8 cellular contexts compared by ENCODE assay signal in the genomic region with DNA sequence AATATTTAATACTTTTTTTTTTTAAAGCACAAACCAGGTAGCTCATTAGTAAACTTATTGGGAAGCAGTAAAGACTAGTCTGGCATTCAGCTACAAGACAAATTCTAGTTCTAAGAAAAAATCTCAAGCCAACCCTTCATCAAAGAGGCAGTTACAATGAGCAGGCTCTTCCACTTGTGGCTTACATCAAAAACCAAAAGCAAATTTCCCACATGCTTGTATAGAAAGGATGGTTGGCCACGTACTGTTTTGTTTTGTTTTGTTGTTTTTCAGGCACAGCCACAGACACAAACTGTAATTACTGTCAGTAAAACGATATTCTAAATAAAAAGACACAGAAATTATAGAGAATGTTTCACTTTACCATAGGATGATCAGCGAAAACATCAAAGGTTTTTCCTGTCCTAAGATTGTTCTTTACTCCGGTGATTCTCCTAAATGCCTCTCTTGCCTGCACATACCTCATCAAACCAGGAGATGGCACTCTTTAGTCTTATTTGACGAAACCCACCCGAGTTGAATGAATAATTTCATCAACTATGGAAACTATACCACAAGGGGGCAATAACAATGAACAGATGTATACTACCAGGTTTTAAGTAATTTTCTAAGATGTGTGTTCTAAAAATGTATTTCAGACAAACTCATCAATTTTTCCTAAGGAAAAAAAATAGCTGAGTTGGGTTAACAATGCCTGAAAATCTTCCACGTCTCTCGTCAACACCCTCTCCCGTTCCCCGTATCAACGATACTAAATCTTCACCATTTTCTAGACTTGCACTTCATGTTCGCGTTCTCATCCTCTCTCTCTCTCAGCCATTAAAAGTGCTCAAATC. TPM values are rescaled to one million over a fixed set of nuclear protein-coding genes. Genes with fewer than 3 reads are reported as not detected.
DNase-seq lines count a peak whose midpoint lies in the region; ATAC-seq, FAIRE-seq and TF ChIP-seq lines count a peak whose summit lies in the region.

No MANE protein-coding gene starts in this region.

- no peak overlapping the region for H3K4me3 ChIP-seq in CD4-positive, alpha-beta memory T cell (ENCODE audit: low read length in 2 of 2)
- peak overlapping the region; percentile 2 for H3K4me3 ChIP-seq in osteoblast (ENCODE audit: insufficient read depth, low read length)

- H3K36me3 Mint-ChIP-seq in CD4-positive, alpha-beta memory T cell = peaks cover 7 to 12% of the 10 kb centered on the region in 2 donors
- H3K36me3 Mint-ChIP-seq in activated naive CD4-positive, alpha-beta T cell treated with anti-CD3 and anti-CD28 coated beads, Interleukin-2, amount 50 U/mL, for 24 hours = peaks cover 5% of the 10 kb centered on the region

- peak; percentile 99 for FAIRE-seq in frontal cortex (lab: Jason Lieb, UNC)

- POLR2A ChIA-PET in CD4-positive, alpha-beta memory T cell (lab: Charles Lee; ENCODE audit: partially characterized antibody) = interaction anchor here (0.7 to 2.8 kb wide), 8 partner anchors 10 to 220 kb away, joined by 3 to 79 read pairs (median 4); a partner anchor contains a TSS

- DNase-seq in CD4-positive, alpha-beta memory T cell = peak; percentile 70 to 84 (median 80)
- peak; percentile 93 for DNase-seq in OCI-M1 (lab: John Stamatoyannopoulos, UW)
- peak; percentile 47 to 52 for DNase-seq in frontal cortex (ENCODE audit: low spot score in 2 of 2)
- no peak for DNase-seq in osteoblast (ENCODE audit: insufficient read length, low spot score, missing footprints)

- H3K27ac ChIP-seq in CD4-positive, alpha-beta memory T cell (ENCODE audit: low read depth, low read length) = peak overlapping the region; percentile 6
- H3K27ac ChIP-seq in KOPT-K1 (ENCODE audit: low read depth, low read length, poor library complexity, severe bottlenecking) (peak overlapping the region; percentile 18), osteoblast (ENCODE audit: low read depth, low read length) (no peak overlapping the region)

- peak; percentile 98 for TF ChIP-seq CTCF in osteoblast (IDR thresholded peaks at IDR 0.05; ENCODE audit: extremely low read depth, low read depth, low read length)

- intact Hi-C loops in CD4-positive, alpha-beta memory T cell (cut with micrococcal nuclease) = loop anchor here (1.0 to 5.0 kb wide), 6 partner anchors 92 to 219 kb away; a partner anchor contains a TSS

- H3K27me3 ChIP-seq in CD4-positive, alpha-beta memory T cell (ENCODE audit: insufficient read depth, low read length) = no peaks in the 10 kb centered on the region
- H3K27me3 ChIP-seq in osteoblast (ENCODE audit: insufficient read depth, low read length) = no peaks in the 10 kb centered on the region

- H2AFZ ChIP-seq in osteoblast (ENCODE audit: low read length) = peak overlapping the region; percentile 20

- no peaks in the 10 kb centered on the region for H3K27me3 Mint-ChIP-seq in CD4-positive, alpha-beta memory T cell
- no peaks in the 10 kb centered on the region for H3K27me3 Mint-ChIP-seq in activated naive CD4-positive, alpha-beta T cell treated with anti-CD3 and anti-CD28 coated beads, Interleukin-2, amount 50 U/mL, for 24 hours

- H3K4me1 ChIP-seq in CD4-positive, alpha-beta memory T cell (ENCODE audit: insufficient read depth, low read length) = peaks cover 22% of the 10 kb centered on the region
- H3K4me1 ChIP-seq in osteoblast (ENCODE audit: insufficient read depth, low read length) = peaks cover 3% of the 10 kb centered on the region

- H3K79me2 ChIP-seq in osteoblast (ENCODE audit: insufficient read depth, low read length) = no peaks in the 10 kb centered on the region

- H3K9me3 ChIP-seq in CD4-positive, alpha-beta memory T cell (ENCODE audit: control insufficient read depth in 1 of 2, low read length in 2 of 2) = no peaks in the 10 kb centered on the region
- H3K9me3 ChIP-seq in KOPT-K1 (ENCODE audit: insufficient read depth, low read length, poor library complexity, severe bottlenecking) (no peaks in the 10 kb centered on the region), osteoblast (ENCODE audit: low read depth, low read length) (no peaks in the 10 kb centered on the region)

- no peaks in the 10 kb centered on the region for H4K20me1 ChIP-seq in osteoblast (ENCODE audit: insufficient read depth, low read length)

- peaks cover 14 to 17% (median 15%) of the 10 kb centered on the region in 4 donors for H3K4me1 Mint-ChIP-seq in CD4-positive, alpha-beta memory T cell
- peaks cover 25% of the 10 kb centered on the region for H3K4me1 Mint-ChIP-seq in activated naive CD4-positive, alpha-beta T cell treated with anti-CD3 and anti-CD28 coated beads, Interleukin-2, amount 50 U/mL, for 24 hours

- peak overlapping the region; percentile 58 for H3K4me2 ChIP-seq in osteoblast (ENCODE audit: insufficient read depth, low read length)

- CTCF ChIA-PET in CD4-positive, alpha-beta memory T cell (lab: Charles Lee; ENCODE audit: partially characterized antibody) = interaction anchor here (0.7 to 9.8 kb wide), 49 partner anchors 9 to 221 kb away, joined by 3 to 263 read pairs (median 5); a partner anchor contains a TSS

- H3K36me3 ChIP-seq in CD4-positive, alpha-beta memory T cell (ENCODE audit: insufficient read depth, low read length) = no peaks in the 10 kb centered on the region
- H3K36me3 ChIP-seq in KOPT-K1 (ENCODE audit: insufficient read depth, low read length) (no peaks in the 10 kb centered on the region; the same call in 1 of the 2 replicates), osteoblast (ENCODE audit: insufficient read depth, low read length) (no peaks in the 10 kb centered on the region)

- H3K9me3 Mint-ChIP-seq in CD4-positive, alpha-beta memory T cell = peaks cover 0 to 2% (median 0%) of the 10 kb centered on the region in 8 donors
- no peaks in the 10 kb centered on the region for H3K9me3 Mint-ChIP-seq in activated naive CD4-positive, alpha-beta T cell treated with anti-CD3 and anti-CD28 coated beads, Interleukin-2, amount 50 U/mL, for 24 hours

- ATAC-seq in GM19351 (IDR thresholded peaks at IDR 0.05; ENCODE audit: unreplicated experiment) (peak; percentile 73), GM19467 (IDR thresholded peaks at IDR 0.05; ENCODE audit: unreplicated experiment) (no peak)

- H3K27ac Mint-ChIP-seq in CD4-positive, alpha-beta memory T cell = peak overlapping the region; percentile 14 to 89 (median 68)
- peak overlapping the region; percentile 83 for H3K27ac Mint-ChIP-seq in activated naive CD4-positive, alpha-beta T cell treated with anti-CD3 and anti-CD28 coated beads, Interleukin-2, amount 50 U/mL, for 24 hours

- peak overlapping the region; percentile 48 to 81 (median 71) for H3K4me3 Mint-ChIP-seq in CD4-positive, alpha-beta memory T cell
- peak overlapping the region; percentile 86 for H3K4me3 Mint-ChIP-seq in activated naive CD4-positive, alpha-beta T cell treated with anti-CD3 and anti-CD28 coated beads, Interleukin-2, amount 50 U/mL, for 24 hours

RNA-seq across cellular contexts. Expression of a gene that starts 26.9 kb away (rescaled TPM):
- 1,000 to 10,000 TPM; 1,501 to 1,588 TPM for total RNA-seq in CD4-positive, alpha-beta memory T cell
- 1,000 to 10,000 TPM; 1,927 to 2,646 TPM for polyA plus RNA-seq in CD4-positive, alpha-beta memory T cell
- total RNA-seq in frontal cortex (2,066 TPM), osteoblast (827 and 962 TPM in 2 replicates)
